8 cellular contexts compared by ENCODE assay signal in genomic region chr6:117191009-117191408, GRCh38.
"Had no signal": no experiment of that assay in that cellular context is flagged by ENCODE, and none has a peak within 500 bp of the region (broad histone marks: within the 10 kb centered on the region; RNA-seq: fewer than 3 reads in every experiment).

No MANE protein-coding gene starts in this region.

- H3K4me3 ChIP-seq: GM12878 had no signal

- ATAC-seq: GM12878 had no signal

- DNase-seq: GDM1, GF-D8 had no signal

- FAIRE-seq: G401.6, GM12878, GM12891, GM12892, GM18507, GM19239 had no signal
